Comparison of ENCODE assay signal across 8 cellular contexts in the genomic region with DNA sequence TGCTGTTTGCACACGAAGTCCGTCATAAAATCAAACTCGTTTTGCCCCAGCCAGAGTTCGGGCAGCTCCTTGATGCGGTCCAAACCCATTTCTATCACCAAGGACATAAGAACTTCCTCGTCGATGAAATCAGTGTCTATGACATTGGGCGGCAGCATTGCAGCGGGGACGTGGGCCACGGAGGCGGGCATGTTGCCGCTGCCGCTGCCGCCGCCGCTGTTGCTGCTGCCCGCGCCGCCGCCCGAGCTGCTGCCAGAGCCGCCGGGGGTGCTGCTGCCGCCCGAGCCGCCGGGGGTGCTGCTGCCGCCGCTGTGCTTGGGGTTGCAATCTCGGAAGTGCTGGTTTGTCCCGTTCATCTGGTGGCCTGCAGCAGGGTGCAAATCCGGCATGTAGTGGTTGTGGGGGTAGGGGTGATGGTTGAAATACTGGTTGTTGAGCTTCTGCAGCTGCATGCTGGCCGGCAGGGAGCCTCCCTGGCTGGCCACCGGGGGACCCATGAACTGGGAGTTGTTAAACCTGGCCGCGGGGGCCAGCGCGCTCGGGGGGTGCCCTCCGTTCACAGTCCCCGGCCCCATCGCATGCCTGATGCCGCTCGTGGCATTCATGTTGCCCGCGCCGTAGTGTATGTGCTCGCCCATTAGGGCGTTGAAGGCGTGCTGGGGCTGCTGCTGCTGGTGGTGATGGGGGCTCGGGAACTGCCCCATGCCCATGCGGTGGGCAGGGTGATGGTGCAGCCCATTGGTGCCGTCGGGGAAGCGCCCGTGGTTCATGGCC. TPM values are rescaled to one million over a fixed set of nuclear protein-coding genes. Genes with fewer than 3 reads are reported as not detected.
DNase-seq lines count a peak whose midpoint lies in the region; ATAC-seq, FAIRE-seq and TF ChIP-seq lines count a peak whose summit lies in the region.

No MANE protein-coding gene starts in this region.

- TF ChIP-seq POLR2A in GM12878 (IDR thresholded peaks at IDR 0.05; ENCODE audit: low read depth, low read length), result peak; percentile 51

- FAIRE-seq in GM12878 (lab: Jason Lieb, UNC), result no peak
- no peak for FAIRE-seq in small intestine (lab: Jason Lieb, UNC)

- peak; percentile 76 for DNase-seq in DND-41
- DNase-seq in LoVo (ENCODE audit: low spot score), result peak; percentile 64
- DNase-seq in T1000 (lab: John Stamatoyannopoulos, UW), result peak; percentile 45
- DNase-seq in GM12878 (ENCODE audit: low read depth, low spot score), result peak; percentile 37
- peak; percentile 70 for DNase-seq in small intestine
- DNase-seq in GOT3 (lab: John Stamatoyannopoulos, UW), result no peak

- H3K4me1 ChIP-seq in DND-41 (ENCODE audit: insufficient read depth, low read length) (peaks cover 35% of the 10 kb centered on the region), GM12878 (ENCODE audit: control insufficient read depth, insufficient read depth, low read length) (0 out of 2 replicates have a peak, but pooled peaks cover 2% of the 10 kb centered on the region), iPS-15b (ENCODE audit: control insufficient read depth, insufficient read depth, low read length) (peaks cover 28% of the 10 kb centered on the region), small intestine (ENCODE audit: control insufficient read depth in 2 of 2, insufficient read depth in 1 of 2, low read depth in 1 of 2, low read length in 1 of 2) (peaks cover 0 to 3% of the 10 kb centered on the region in 2 donors)

- H3K9ac ChIP-seq in DND-41 (ENCODE audit: low read depth, low read length), result peak overlapping the region; percentile 83
- H3K9ac ChIP-seq in GM12878 (ENCODE audit: control insufficient read depth, insufficient read depth, low read length), result peak overlapping the region; percentile 77
- H3K9ac ChIP-seq in iPS-15b (ENCODE audit: low read depth, low read length), result peak overlapping the region; percentile 95

- H2AFZ ChIP-seq in DND-41 (ENCODE audit: low read depth, low read length) (peak overlapping the region; percentile 91), GM12878 (ENCODE audit: control insufficient read depth, low read depth, low read length) (peak overlapping the region; percentile 87)

- ATAC-seq in DND-41 (ENCODE audit: insufficient read depth, low read depth) (peak; percentile 33), GM21529 (IDR thresholded peaks at IDR 0.05; ENCODE audit: unreplicated experiment) (peak; percentile 27), GM12878 (peak; percentile 53)

- H3K9me3 ChIP-seq in DND-41 (ENCODE audit: insufficient read depth, low read length, severe bottlenecking), result no peaks in the 10 kb centered on the region
- H3K9me3 ChIP-seq in GM12878 (replicated peaks; ENCODE audit: control insufficient read depth, insufficient read depth, low read length), result no peaks in the 10 kb centered on the region
- H3K9me3 ChIP-seq in iPS-15b (ENCODE audit: control insufficient read depth, insufficient read depth, low read length), result no peaks in the 10 kb centered on the region
- H3K9me3 ChIP-seq in small intestine (ENCODE audit: control insufficient read depth, low read depth), result no peaks in the 10 kb centered on the region

- SMC1A ChIA-PET in GM12878 (lab: Charles Lee; ENCODE audit: uncharacterized antibody, unreplicated experiment), result interaction anchor here (0.8 to 6.3 kb wide), 26 partner anchors 9 to 1545 kb away, joined by 3 to 90 read pairs (median 5); no protein-coding TSS in a partner anchor

- RAD21 ChIA-PET in GM12878 (lab: Charles Lee; ENCODE audit: unreplicated experiment), result interaction anchor here (0.6 to 7.4 kb wide), 32 partner anchors 8 to 1548 kb away, joined by 3 to 107 read pairs (median 6); no protein-coding TSS in a partner anchor

- under 1% methylated on average over 57 of the region's 57 CpGs for WGBS in GM12878 (ENCODE audit: insufficient coverage, insufficient replicate concordance, low lambda C conversion rate, missing lambda C conversion rate)
- 0 to 1% (median 0%) methylated on average over 53 to 57 of the region's 57 CpGs for WGBS in small intestine, 3 donors

- H4K20me1 ChIP-seq in DND-41 (ENCODE audit: insufficient read depth, low read length), result no peaks in the 10 kb centered on the region
- H4K20me1 ChIP-seq in GM12878 (ENCODE audit: control insufficient read depth, insufficient read depth), result no peaks in the 10 kb centered on the region

- TF ChIP-seq RAD21 in GM12878 (IDR thresholded peaks at IDR 0.05; ENCODE audit: insufficient read depth, low read depth, low read length), result peak; percentile 47; the same call in 1 of the 2 replicates

- H3K27ac ChIP-seq in DND-41 (ENCODE audit: low read length), result peak overlapping the region; percentile 96
- H3K27ac ChIP-seq in GM12878 (ENCODE audit: control insufficient read depth, insufficient read depth), result peak overlapping the region; percentile 81
- peak overlapping the region; percentile 90 to 97 for H3K27ac ChIP-seq in small intestine (ENCODE audit: low read depth in 1 of 2, low read length in 1 of 2)

- TF ChIP-seq CTCF in DND-41 (IDR thresholded peaks at IDR 0.05; ENCODE audit: borderline replicate concordance, extremely low read depth, low read length, poor library complexity, severe bottlenecking), result peak; percentile 46
- peak; percentile 48 to 63 (median 50); a peak in 5 of 6 replicates for TF ChIP-seq CTCF in GM12878 (IDR thresholded peaks at IDR 0.05 in 2 of 3, conservative IDR thresholded peaks at IDR 0.05 in 1 of 3; ENCODE audit: control insufficient read depth in 2 of 3, extremely low read depth in 1 of 3, insufficient read depth in 1 of 3, low read depth in 3 of 3, low read length in 3 of 3)

- POLR2A ChIA-PET in GM12878 (lab: Charles Lee), result interaction anchor here (0.9 to 1.5 kb wide), 2 partner anchors 57 to 566 kb away, joined by 3 to 4 read pairs; no protein-coding TSS in a partner anchor

- intact Hi-C loops in GM12878 (cut with micrococcal nuclease; ENCODE audit: unreplicated experiment), result loop anchor here (2.0 to 10.0 kb wide), 6 partner anchors 311 to 1169 kb away; no protein-coding TSS in a partner anchor

- CTCF ChIA-PET in GM12878 (lab: Yijun Ruan, JAX), result interaction anchor here (0.6 to 6.9 kb wide), 30 partner anchors 8 to 1344 kb away, joined by 3 to 100 read pairs (median 4); no protein-coding TSS in a partner anchor

- H3K4me3 ChIP-seq in DND-41 (ENCODE audit: low read depth in 1 of 2, low read length in 2 of 2), result peak overlapping the region; percentile 42 to 77; a peak in 3 of 4 replicates
- peak overlapping the region; percentile 93 for H3K4me3 ChIP-seq in GM12878
- peak overlapping the region; percentile 91 for H3K4me3 ChIP-seq in iPS-15b (ENCODE audit: low read depth, low read length)
- H3K4me3 ChIP-seq in small intestine (ENCODE audit: low read depth in 1 of 2, low read length in 2 of 2), result peak overlapping the region; percentile 65 to 95

- BruUV-seq in GM12878 (replicated peaks; lab: Mats Ljungman, UMichigan), result no TSS peak

- H3K4me2 ChIP-seq in DND-41 (ENCODE audit: insufficient read depth, low read length), result peak overlapping the region; percentile 95
- peak overlapping the region; percentile 83 for H3K4me2 ChIP-seq in GM12878 (ENCODE audit: control insufficient read depth, insufficient read depth)

- no peak for TF ChIP-seq EP300 in GM12878 (IDR thresholded peaks at IDR 0.05; ENCODE audit: borderline replicate concordance in 1 of 2, control insufficient read depth in 1 of 2, low read depth in 2 of 2, low read length in 2 of 2)

- in situ Hi-C loops in GM12878 (cut with MboI), result loop anchor here (5.0 kb wide), 1 partner anchor 554 kb away; no protein-coding TSS in a partner anchor

- H3K36me3 ChIP-seq in DND-41 (ENCODE audit: insufficient read depth, low read length) (no peaks in the 10 kb centered on the region; the same call in 1 of the 2 replicates), GM12878 (ENCODE audit: control insufficient read depth in 2 of 2, insufficient read depth in 2 of 2, low read length in 1 of 2) (no peaks in the 10 kb centered on the region), iPS-15b (ENCODE audit: control insufficient read depth, insufficient read depth, low read length) (no peaks in the 10 kb centered on the region), small intestine (ENCODE audit: control insufficient read depth in 2 of 2, insufficient read depth in 2 of 2, low read length in 2 of 2) (no peaks in the 10 kb centered on the region)

- H3K79me2 ChIP-seq in DND-41 (ENCODE audit: insufficient read depth, low read length) (peaks cover 17% of the 10 kb centered on the region), GM12878 (ENCODE audit: control insufficient read depth, insufficient read depth, low read length) (peaks cover 22% of the 10 kb centered on the region)

- no peaks in the 10 kb centered on the region for H3K27me3 ChIP-seq in DND-41 (ENCODE audit: insufficient read depth, low read length, poor library complexity)
- H3K27me3 ChIP-seq in GM12878 (replicated peaks in 1 of 2; ENCODE audit: control insufficient read depth in 2 of 2, insufficient read depth in 2 of 2, low read length in 1 of 2), result no peaks in the 10 kb centered on the region
- no peaks in the 10 kb centered on the region for H3K27me3 ChIP-seq in iPS-15b (ENCODE audit: control insufficient read depth, insufficient read depth, low read length)
- H3K27me3 ChIP-seq in small intestine (ENCODE audit: control insufficient read depth in 2 of 2, insufficient read depth in 2 of 2, low read length in 2 of 2), result no peaks in the 10 kb centered on the region

TF ChIP-seq in GM12878, 131 proteins besides CTCF, POLR2A, EP300 and RAD21 (continues in another document):
- TF ChIP-seq TARDBP (IDR thresholded peaks at IDR 0.05; ENCODE audit: borderline replicate concordance) (no peak), YY1 (IDR thresholded peaks at IDR 0.05; ENCODE audit: low read depth, low read length) (peak; percentile 48; the same call in 1 of the 2 replicates)

RNA-seq across cellular contexts. Expression of a gene that starts 1.1 kb away (rescaled TPM):
- total RNA-seq in GM12878 (2013; cell fraction: nucleolus; rRNA removed), result 14.1 and 15.5 TPM in 2 replicates
- total RNA-seq in GM12878 (2014; rRNA removed) (11.5 and 13.7 TPM in 2 replicates), GM12878 (2014; rRNA removed; fragmentation: Illumina TruSeq; extraction: Trizol) (3.0 and 3.3 TPM in 2 replicates), GM12878 (2021) (18.0 and 20.0 TPM in 2 replicates)
- polyA plus RNA-seq in GM12878 (2011; ENCODE audit: low read depth), result 2.8 TPM
- polyA plus RNA-seq in GM12878 (2011; rRNA removed) (8.1 and 9.8 TPM in 2 replicates), GM12878 (2014; fragmentation: Illumina TruSeq; extraction: Trizol) (8.9 and 9.9 TPM in 2 replicates), GM12878 (2014; fragmentation: Nextera tagmentation; extraction: Ambion mirVana) (under 1 TPM; 0.08 to 0.49 TPM), GM12878 (2014; rRNA removed) (8.5 and 11.2 TPM in 2 replicates), GM12878 (2016; fragmentation: Nextera tagmentation; extraction: Ambion mirVana) (1 to 10 TPM; 3.1 to 6.0 TPM), small intestine (10 to 100 TPM; 21.1 to 39.5 (median 23.5) TPM)
- polyA plus RNA-seq in GM12878 (2011; cell fraction: cytosol; rRNA removed), result 4.7 and 7.7 TPM in 2 replicates
- 11.2 and 14.7 TPM in 2 replicates for polyA plus RNA-seq in GM12878 (2011; cell fraction: nucleus; rRNA removed)
- polyA plus RNA-seq in GM12878 (2012), result 6.4 and 7.1 TPM in 2 replicates
- polyA minus RNA-seq in GM12878 (2011; rRNA and poly(A)+ RNA removed), result 2.9 and 4.4 TPM in 2 replicates
- 6.4 and 9.0 TPM in 2 replicates for polyA minus RNA-seq in GM12878 (2011; cell fraction: cytosol; rRNA and poly(A)+ RNA removed)
- 10.4 and 20.6 TPM in 2 replicates for polyA minus RNA-seq in GM12878 (2011; cell fraction: nucleus; rRNA and poly(A)+ RNA removed)
